In genomic region chr14:32998433-32998832, GRCh38 we compare ENCODE assay signal across 11 cellular contexts. TPM values are rescaled to one million over a fixed set of nuclear protein-coding genes. Genes with fewer than 3 reads are reported as not detected.
A peak's percentile ranks its signal among the peaks of the same experiment; 100 is the strongest.
DNase-seq lines count a peak whose midpoint lies in the region; ATAC-seq and TF ChIP-seq lines count a peak whose summit lies in the region.
"Had no signal": no experiment of that assay in that cellular context is flagged by ENCODE, and none has a peak within 500 bp of the region (broad histone marks: within the 10 kb centered on the region; RNA-seq: fewer than 3 reads in every experiment).

No MANE protein-coding gene starts in this region.

- no peak for ATAC-seq in GM21786 (IDR thresholded peaks at IDR 0.05; ENCODE audit: unreplicated experiment)
- ATAC-seq: mucosa of descending colon had no signal

- no peaks in the 10 kb centered on the region for H3K27me3 Mint-ChIP-seq in type B pancreatic cell
- H3K27me3 Mint-ChIP-seq in activated naive CD8-positive, alpha-beta T cell treated with anti-CD3 and anti-CD28 coated beads for 36 hours, result no peaks in the 10 kb centered on the region

- H3K9me3 Mint-ChIP-seq in type B pancreatic cell, result peaks cover 16% of the 10 kb centered on the region
- H3K9me3 Mint-ChIP-seq in activated naive CD8-positive, alpha-beta T cell treated with anti-CD3 and anti-CD28 coated beads for 36 hours, result peaks cover 3% of the 10 kb centered on the region

- no peaks in the 10 kb centered on the region for H3K4me1 ChIP-seq in cardiac muscle cell (ENCODE audit: low read depth)

- peak in 1 of 2 donors; percentile 29 for DNase-seq in cardiac muscle cell (ENCODE audit: low read depth in 1 of 2, low spot score in 1 of 2)
- no peak for DNase-seq in cardiac septum (ENCODE audit: low spot score)
- peak; percentile 59 for DNase-seq in SK-MEL-5 (ENCODE audit: low read depth, low spot score)
- DNase-seq in foreskin melanocyte, result peak; percentile 23
- DNase-seq in type B pancreatic cell (ENCODE audit: extremely low spot score, unreplicated experiment), result no peak
- DNase-seq in activated naive CD8-positive, alpha-beta T cell treated with anti-CD3 and anti-CD28 coated beads for 36 hours, result no peak
- no peak for DNase-seq in cerebellar nuclear complex (lab: John Stamatoyannopoulos, UW)
- DNase-seq: C1 segment of cervical spinal cord, NCI-H82 had no signal

- H3K4me3 Mint-ChIP-seq in type B pancreatic cell, result no peak overlapping the region
- no peak overlapping the region for H3K4me3 Mint-ChIP-seq in activated naive CD8-positive, alpha-beta T cell treated with anti-CD3 and anti-CD28 coated beads for 36 hours

- no peaks in the 10 kb centered on the region for H3K36me3 ChIP-seq in cardiac muscle cell

- H3K4me3 ChIP-seq in cardiac muscle cell, result no peak overlapping the region
- H3K4me3 ChIP-seq: mucosa of descending colon had no signal

- peaks cover under 1% of the 10 kb centered on the region for H3K4me1 Mint-ChIP-seq in type B pancreatic cell (ENCODE audit: unreplicated experiment)
- H3K4me1 Mint-ChIP-seq in activated naive CD8-positive, alpha-beta T cell treated with anti-CD3 and anti-CD28 coated beads for 36 hours, result no peaks in the 10 kb centered on the region

- H3K9me3 ChIP-seq in cardiac muscle cell (ENCODE audit: low read depth), result no peaks in the 10 kb centered on the region
- H3K9me3 ChIP-seq: mucosa of descending colon had no signal

- H3K27me3 ChIP-seq in cardiac muscle cell, result peaks cover 3% of the 10 kb centered on the region

- in situ Hi-C loops in SK-MEL-5 (cut with HindIII; ENCODE audit: low pct_unique_long_range_greater_than_20kb, low sequenced_read_pairs), result no loop called here

- peaks cover 10% of the 10 kb centered on the region for H3K36me3 Mint-ChIP-seq in type B pancreatic cell
- peaks cover 1% of the 10 kb centered on the region for H3K36me3 Mint-ChIP-seq in activated naive CD8-positive, alpha-beta T cell treated with anti-CD3 and anti-CD28 coated beads for 36 hours

- intact Hi-C loops in cardiac septum (cut with DNase I), result no loop called here

- TF ChIP-seq CTCF in cardiac muscle cell (IDR thresholded peaks at IDR 0.05; ENCODE audit: low read depth, low read length) (peak; percentile 58), type B pancreatic cell (conservative IDR thresholded peaks at IDR 0.05) (peak; percentile 51)

- H3K27ac ChIP-seq in cardiac muscle cell, result no peak overlapping the region

- no peak overlapping the region for H3K27ac Mint-ChIP-seq in type B pancreatic cell
- no peak overlapping the region for H3K27ac Mint-ChIP-seq in activated naive CD8-positive, alpha-beta T cell treated with anti-CD3 and anti-CD28 coated beads for 36 hours

RNA-seq across cellular contexts. Expression of gene NPAS3, which starts 59.8 kb away (rescaled TPM):
- 0.18 and 0.32 TPM in 2 replicates for total RNA-seq in cardiac muscle cell
- polyA plus RNA-seq in cardiac muscle cell, result 0.18 and 0.82 TPM in 2 replicates
- 4.9 TPM for total RNA-seq in cardiac septum
- 0.90 and 2.4 TPM in 2 replicates for total RNA-seq in SK-MEL-5 (2014; rRNA removed; shearing (Covaris generic))
- polyA plus RNA-seq in SK-MEL-5 (2015; cell fraction: cytosol; rRNA removed), result 0.87 and 1.1 TPM in 2 replicates
- 1.5 and 1.6 TPM in 2 replicates for polyA plus RNA-seq in SK-MEL-5 (2015; cell fraction: nucleus; rRNA removed)
- 3.4 and 8.7 TPM in 2 replicates for total RNA-seq in type B pancreatic cell (ENCODE audit: low replicate concordance)
- not detected for total RNA-seq in activated naive CD8-positive, alpha-beta T cell treated with anti-CD3 and anti-CD28 coated beads for 36 hours

Comparison
In these comparisons a context has a peak if more than half of its experiments do, and no peak if none do; other contexts are left out.
1. DNase-seq: peak in SK-MEL-5 (single experiment) and foreskin melanocyte (single experiment); none in cardiac septum (single experiment), type B pancreatic cell (single experiment), activated naive CD8-positive, alpha-beta T cell treated with anti-CD3 and anti-CD28 coated beads for 36 hours (single experiment) and cerebellar nuclear complex (0 of 2).